Comparison of ENCODE assay signal across 17 cellular contexts in genomic region chr16:58655215-58655596, GRCh38. TPM values are rescaled to one million over a fixed set of nuclear protein-coding genes. Genes with fewer than 3 reads are reported as not detected.
DNase-seq lines count a peak whose midpoint lies in the region; ATAC-seq and TF ChIP-seq lines count a peak whose summit lies in the region.
"Had no signal": no experiment of that assay in that cellular context is flagged by ENCODE, and none has a peak within 500 bp of the region (broad histone marks: within the 10 kb centered on the region; RNA-seq: fewer than 3 reads in every experiment).

No MANE protein-coding gene starts in this region.

- no peak overlapping the region for H3K4me2 ChIP-seq in neuronal stem cell (ENCODE audit: insufficient read depth, low read length, poor library complexity, severe bottlenecking)
- H3K4me2 ChIP-seq: BLaER1 treated with 17β-estradiol and CSF1 and Interleukin-3, amounts not matched to agents 10 nM and 100 nM had no signal

- H2BK15ac ChIP-seq in neuronal stem cell (ENCODE audit: low read length): no peak overlapping the region

- H3K36me3 ChIP-seq in neuronal stem cell (replicated peaks in 1 of 2; ENCODE audit: control insufficient read depth in 2 of 2, insufficient read depth in 2 of 2, low read length in 2 of 2): no peaks in the 10 kb centered on the region
- H3K36me3 ChIP-seq: BLaER1 treated with 17β-estradiol and CSF1 and Interleukin-3, amounts not matched to agents 10 nM and 100 nM had no signal

- no peak overlapping the region for H3K18ac ChIP-seq in neuronal stem cell (ENCODE audit: low read length)

- H2BK120ac ChIP-seq in neuronal stem cell (ENCODE audit: low read depth, low read length): no peak overlapping the region

- H2BK12ac ChIP-seq in neuronal stem cell (ENCODE audit: low read length): no peak overlapping the region

- POLR2A ChIA-PET in WTC11 (lab: Charles Lee): interaction anchor here (0.8 kb wide), 1 partner anchor 8 kb away, joined by 3 read pairs; no protein-coding TSS in a partner anchor

- peaks cover 17% of the 10 kb centered on the region for H3K27me3 Mint-ChIP-seq in WTC11 (ENCODE audit: low read depth)
- peaks cover 3% of the 10 kb centered on the region for H3K27me3 Mint-ChIP-seq in activated T-helper 2 cell treated with anti-CD3 and anti-CD28 coated beads, Interferon-gamma antibody, Interleukin-2, Interleukin-4, amounts not matched to agents 10 μg/mL and 5 μg/mL and 100 μg/mL, durations not matched to agents 14 hours and 24 hours and 36 hours (ENCODE audit: low read depth)

- no peaks in the 10 kb centered on the region for H3K9me3 Mint-ChIP-seq in WTC11
- H3K9me3 Mint-ChIP-seq in activated T-helper 2 cell treated with anti-CD3 and anti-CD28 coated beads, Interferon-gamma antibody, Interleukin-2, Interleukin-4, amounts not matched to agents 10 μg/mL and 5 μg/mL and 100 μg/mL, durations not matched to agents 14 hours and 24 hours and 36 hours: no peaks in the 10 kb centered on the region
- H3K9me3 Mint-ChIP-seq: CD4-positive, CD25-positive, alpha-beta regulatory T cell; H9 had no signal

- H3K79me1 ChIP-seq in neuronal stem cell (ENCODE audit: low read depth, low read length): no peaks in the 10 kb centered on the region

- no peak overlapping the region for H3K4me3 Mint-ChIP-seq in WTC11
- no peak overlapping the region for H3K4me3 Mint-ChIP-seq in activated T-helper 2 cell treated with anti-CD3 and anti-CD28 coated beads, Interferon-gamma antibody, Interleukin-2, Interleukin-4, amounts not matched to agents 10 μg/mL and 5 μg/mL and 100 μg/mL, durations not matched to agents 14 hours and 24 hours and 36 hours (ENCODE audit: low read depth)
- H3K4me3 Mint-ChIP-seq: CD4-positive, CD25-positive, alpha-beta regulatory T cell; H9 had no signal

- TF ChIP-seq CTCF in WTC11 (IDR thresholded peaks at IDR 0.05): no peak

- no peak for ATAC-seq in WTC11
- ATAC-seq in left colon: peak; percentile 63

- no peak overlapping the region for H4K91ac ChIP-seq in neuronal stem cell (ENCODE audit: low read depth, low read length, poor library complexity)

- H3K36me3 Mint-ChIP-seq in WTC11: no peaks in the 10 kb centered on the region
- H3K36me3 Mint-ChIP-seq in activated T-helper 2 cell treated with anti-CD3 and anti-CD28 coated beads, Interferon-gamma antibody, Interleukin-2, Interleukin-4, amounts not matched to agents 10 μg/mL and 5 μg/mL and 100 μg/mL, durations not matched to agents 14 hours and 24 hours and 36 hours (ENCODE audit: low read depth): no peaks in the 10 kb centered on the region
- H3K36me3 Mint-ChIP-seq: CD4-positive, CD25-positive, alpha-beta regulatory T cell had no signal

- CTCF ChIA-PET in WTC11 (lab: Charles Lee): interaction anchor here (0.9 to 1.1 kb wide), 3 partner anchors 101 to 355 kb away, joined by 3 to 6 read pairs (median 5); no protein-coding TSS in a partner anchor

- intact Hi-C loops in left colon (cut with DNase I, micrococcal nuclease): no loop called here
- intact Hi-C loops in activated T-helper 2 cell treated with anti-CD3 and anti-CD28 coated beads, Interferon-gamma antibody, Interleukin-2, Interleukin-4, amounts not matched to agents 10 μg/mL and 5 μg/mL and 100 μg/mL, durations not matched to agents 14 hours and 24 hours and 36 hours (cut with micrococcal nuclease): no loop called here

- H3K27ac Mint-ChIP-seq in WTC11: no peak overlapping the region
- H3K27ac Mint-ChIP-seq in activated T-helper 2 cell treated with anti-CD3 and anti-CD28 coated beads, Interferon-gamma antibody, Interleukin-2, Interleukin-4, amounts not matched to agents 10 μg/mL and 5 μg/mL and 100 μg/mL, durations not matched to agents 14 hours and 24 hours and 36 hours: no peak overlapping the region
- H3K27ac Mint-ChIP-seq: CD4-positive, CD25-positive, alpha-beta regulatory T cell; H9 had no signal

- peaks cover 2 to 5% of the 10 kb centered on the region in 2 donors for H3K4me1 ChIP-seq in neuronal stem cell (ENCODE audit: control insufficient read depth in 2 of 2, insufficient read depth in 1 of 2, low read depth in 1 of 2, low read length in 2 of 2)

- H3K9me3 ChIP-seq in neuronal stem cell (replicated peaks in 1 of 2; ENCODE audit: control insufficient read depth in 2 of 2, insufficient read depth in 1 of 2, low read depth in 1 of 2, low read length in 2 of 2): no peaks in the 10 kb centered on the region
- H3K9me3 ChIP-seq: BLaER1 treated with 17β-estradiol and CSF1 and Interleukin-3, amounts not matched to agents 10 nM and 100 nM had no signal

- H2BK5ac ChIP-seq in neuronal stem cell (ENCODE audit: low read length): no peak overlapping the region

- H3K27me3 ChIP-seq in neuronal stem cell (ENCODE audit: control insufficient read depth in 3 of 3, insufficient read depth in 3 of 3, low read depth in 1 of 3, low read length in 3 of 3): no peaks in the 10 kb centered on the region
- H3K27me3 ChIP-seq: BLaER1 treated with 17β-estradiol and CSF1 and Interleukin-3, amounts not matched to agents 10 nM and 100 nM had no signal

- H3K9ac ChIP-seq in neuronal stem cell (ENCODE audit: low read depth, low read length, poor library complexity): no peak overlapping the region
- H3K9ac ChIP-seq: BLaER1 treated with 17β-estradiol and CSF1 and Interleukin-3, amounts not matched to agents 10 nM and 100 nM had no signal

- H4K8ac ChIP-seq in neuronal stem cell (ENCODE audit: low read depth, low read length): no peak overlapping the region

- DNase-seq in HuH-7 (ENCODE audit: low spot score) (peak; percentile 30), WTC11 (ENCODE audit: low spot score) (no peak), left colon (peak in 1 of 2 donors; percentile 21), neuronal stem cell (ENCODE audit: low spot score) (no peak), hippocampal formation (lab: John Stamatoyannopoulos, UW) (no peak), NK-92 (lab: John Stamatoyannopoulos, UW; ENCODE audit: unreplicated experiment) (no peak), occipital lobe (lab: John Stamatoyannopoulos, UW) (no peak)
- no peak for DNase-seq in activated T-helper 2 cell treated with anti-CD3 and anti-CD28 coated beads, Interferon-gamma antibody, Interleukin-2, Interleukin-4, amounts not matched to agents 10 μg/mL and 5 μg/mL and 100 μg/mL, durations not matched to agents 14 hours and 24 hours and 36 hours (ENCODE audit: low spot score)
- DNase-seq: ACHN; Calu3; CD4-positive, CD25-positive, alpha-beta regulatory T cell; DMS 273 treated with DMSO at 0.1 percent for 48 hours; DMS79 treated with DMSO at 0.1 percent for 48 hours; EL; GOT3; H9 had no signal

- H3K14ac ChIP-seq in neuronal stem cell (ENCODE audit: low read length): no peak overlapping the region

- WGBS in neuronal stem cell (ENCODE audit: extremely low coverage in 2 of 2, insufficient read length in 2 of 2, insufficient replicate concordance in 1 of 2), 2 donors: no CpG with 5 or more reads among the region's 8 CpGs

- H3K4me1 Mint-ChIP-seq in WTC11: peaks cover 12% of the 10 kb centered on the region
- no peaks in the 10 kb centered on the region for H3K4me1 Mint-ChIP-seq in activated T-helper 2 cell treated with anti-CD3 and anti-CD28 coated beads, Interferon-gamma antibody, Interleukin-2, Interleukin-4, amounts not matched to agents 10 μg/mL and 5 μg/mL and 100 μg/mL, durations not matched to agents 14 hours and 24 hours and 36 hours (ENCODE audit: low read depth)
- H3K4me1 Mint-ChIP-seq: CD4-positive, CD25-positive, alpha-beta regulatory T cell had no signal

- peak overlapping the region; percentile 67 for H2AFZ ChIP-seq in neuronal stem cell (ENCODE audit: low read length)

- H2AK5ac ChIP-seq in neuronal stem cell (ENCODE audit: low read depth, low read length): no peak overlapping the region

- no peak overlapping the region for H3K27ac ChIP-seq in neuronal stem cell (replicated peaks; ENCODE audit: low read length)
- H3K27ac ChIP-seq: BLaER1 treated with 17β-estradiol and CSF1 and Interleukin-3, amounts not matched to agents 10 nM and 100 nM had no signal

- H3K4ac ChIP-seq in neuronal stem cell (ENCODE audit: low read length): no peak overlapping the region

- no peak overlapping the region for H3K4me3 ChIP-seq in neuronal stem cell (ENCODE audit: low read length in 2 of 2)
- H3K4me3 ChIP-seq: BLaER1 treated with 17β-estradiol and CSF1 and Interleukin-3, amounts not matched to agents 10 nM and 100 nM had no signal

- H3K23ac ChIP-seq in neuronal stem cell (ENCODE audit: low read depth, low read length, poor library complexity): no peak overlapping the region

TF ChIP-seq in WTC11, 78 proteins besides CTCF, POLR2A, EP300 and RAD21:
- TF ChIP-seq GABPB1 (CRISPR knock-in tag; IDR thresholded peaks at IDR 0.05) (0 out of 2 replicates have a peak, but pooled peaks have one; percentile 21), CDX4 (CRISPR knock-in tag; IDR thresholded peaks at IDR 0.05; ENCODE audit: borderline replicate concordance) (no peak)

RNA-seq across cellular contexts. Expression of gene CNOT1, which starts 25.6 kb away (rescaled TPM):
- total RNA-seq in WTC11 (2021) (278 to 314 TPM (median 283 TPM) in 3 replicates), left colon (100 to 1,000 TPM; 208 to 236 TPM), occipital lobe (81.6 TPM)
- 97.9 TPM for polyA plus RNA-seq in neuronal stem cell (2013, experiment 1 of 2)
- polyA plus RNA-seq in neuronal stem cell (2013, experiment 2 of 2): 97.0 TPM
- total RNA-seq in activated T-helper 2 cell treated with anti-CD3 and anti-CD28 coated beads, Interferon-gamma antibody, Interleukin-2, Interleukin-4, amounts not matched to agents 10 μg/mL and 5 μg/mL and 100 μg/mL, durations not matched to agents 14 hours and 24 hours and 36 hours: 264 and 266 TPM in 2 replicates

RNA-seq across cellular contexts. Expression of gene SLC38A7, which starts 29.4 kb away (rescaled TPM):
- total RNA-seq in WTC11 (2021) (20.6 to 23.1 TPM (median 22.9 TPM) in 3 replicates), left colon (10 to 100 TPM; 12.1 to 12.3 TPM), occipital lobe (17.9 TPM)
- 6.3 TPM for polyA plus RNA-seq in neuronal stem cell (2013, experiment 1 of 2)
- 6.3 TPM for polyA plus RNA-seq in neuronal stem cell (2013, experiment 2 of 2)
- total RNA-seq in activated T-helper 2 cell treated with anti-CD3 and anti-CD28 coated beads, Interferon-gamma antibody, Interleukin-2, Interleukin-4, amounts not matched to agents 10 μg/mL and 5 μg/mL and 100 μg/mL, durations not matched to agents 14 hours and 24 hours and 36 hours: 8.8 and 9.8 TPM in 2 replicates
